9 cellular contexts compared by ENCODE assay signal in genomic region chr11:33867996-33868645, GRCh38. TPM values are rescaled to one million over a fixed set of nuclear protein-coding genes. Genes with fewer than 3 reads are reported as not detected.
DNase-seq lines count a peak whose midpoint lies in the region; ATAC-seq and TF ChIP-seq lines count a peak whose summit lies in the region.
"Had no signal": no experiment of that assay in that cellular context is flagged by ENCODE, and none has a peak within 500 bp of the region (broad histone marks: within the 10 kb centered on the region; RNA-seq: fewer than 3 reads in every experiment).

No MANE protein-coding gene starts in this region.

- H3K9me3 ChIP-seq in right atrium auricular region (no peaks in the 10 kb centered on the region), muscle layer of duodenum (ENCODE audit: control insufficient read depth in 1 of 2, low read length in 2 of 2) (no peaks in the 10 kb centered on the region)
- H3K9me3 ChIP-seq: Caco-2 had no signal

- H3K4me3 ChIP-seq in right atrium auricular region (peak overlapping the region; percentile 51 to 63), muscle layer of duodenum (ENCODE audit: low read depth in 1 of 2, low read length in 2 of 2) (peak overlapping the region; percentile 52 to 79), urinary bladder (ENCODE audit: low read depth, low read length) (peak overlapping the region; percentile 88)

- H3K27ac ChIP-seq in right atrium auricular region: peak overlapping the region; percentile 50 to 67
- peak overlapping the region; percentile 90 for H3K27ac ChIP-seq in caudate nucleus (ENCODE audit: low read depth, low read length)
- H3K27ac ChIP-seq in muscle layer of duodenum (ENCODE audit: low read length): peak overlapping the region; percentile 39
- no peak overlapping the region for H3K27ac ChIP-seq in urinary bladder (ENCODE audit: low read depth)

- 16% methylated on average over 7 of the region's 7 CpGs for WGBS in urinary bladder

- ATAC-seq in Right ventricle myocardium superior (ENCODE audit: poor library complexity): no peak

- H3K4me1 ChIP-seq in right atrium auricular region (peaks cover 0 to 24% of the 10 kb centered on the region in 2 donors), muscle layer of duodenum (ENCODE audit: control insufficient read depth in 1 of 2, insufficient read depth in 2 of 2, low read length in 2 of 2) (peaks cover 0 to 25% of the 10 kb centered on the region in 2 donors), urinary bladder (ENCODE audit: insufficient read depth) (no peaks in the 10 kb centered on the region)

- intact Hi-C loops in Right ventricle myocardium superior (cut with DNase I): loop anchor here (10.0 kb wide), 1 partner anchor 497 kb away; no protein-coding TSS in a partner anchor

- TF ChIP-seq CTCF in right atrium auricular region (IDR thresholded peaks at IDR 0.05): no peak

- H3K36me3 ChIP-seq in right atrium auricular region: no peaks in the 10 kb centered on the region
- no peaks in the 10 kb centered on the region for H3K36me3 ChIP-seq in muscle layer of duodenum (ENCODE audit: control insufficient read depth in 1 of 2, insufficient read depth in 2 of 2, low read length in 2 of 2)
- H3K36me3 ChIP-seq in urinary bladder (ENCODE audit: insufficient read depth): peaks cover 2% of the 10 kb centered on the region

- DNase-seq in right atrium auricular region (ENCODE audit: low spot score): no peak
- no peak for DNase-seq in Right ventricle myocardium superior
- DNase-seq in caudate nucleus (lab: John Stamatoyannopoulos, UW): no peak
- DNase-seq in EL: no peak
- DNase-seq in activated CD4-positive, alpha-beta T cell treated with anti-CD3 and anti-CD28 coated beads, Interleukin-2, amount 50 U/mL, for 4 hours: no peak
- DNase-seq in anterior cingulate cortex (lab: John Stamatoyannopoulos, UW): no peak
- DNase-seq: Caco-2 had no signal

- H3K27me3 ChIP-seq in right atrium auricular region: no peaks in the 10 kb centered on the region
- no peaks in the 10 kb centered on the region for H3K27me3 ChIP-seq in muscle layer of duodenum (ENCODE audit: low read depth, low read length)

RNA-seq across cellular contexts. Expression of gene LMO2, which starts 23.8 kb away (rescaled TPM):
- total RNA-seq in right atrium auricular region (10 to 100 TPM in 1 of 2 donors, 1 to 10 TPM in 1; 4.6 to 13.1 TPM), Right ventricle myocardium superior (9.1 TPM), urinary bladder (24.1 TPM)
- polyA plus RNA-seq in urinary bladder: 17.0 TPM
